In the genomic region with DNA sequence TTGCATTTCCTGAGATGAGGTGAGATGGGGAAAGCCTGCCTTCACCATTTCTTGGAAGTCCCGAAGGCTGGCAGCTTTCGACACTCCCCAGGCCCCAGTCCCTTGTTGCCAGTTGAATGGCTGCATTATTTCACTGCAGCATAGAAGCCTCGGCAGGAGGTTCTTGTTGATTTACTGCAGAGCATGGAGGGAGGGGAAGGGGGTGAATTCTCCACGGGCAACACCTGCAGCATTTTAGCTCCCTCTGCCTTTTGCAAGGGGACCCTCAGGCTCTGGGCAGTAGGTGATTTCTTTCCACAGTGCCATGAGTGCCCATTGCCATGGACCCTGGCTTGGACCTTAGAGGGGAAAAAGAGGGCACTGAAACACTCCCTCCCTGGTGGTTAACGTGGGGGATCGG, we compare ENCODE assay signal across 26 cellular contexts.
"Had no signal": no experiment of that assay in that cellular context is flagged by ENCODE, and none has a peak within 500 bp of the region (broad histone marks: within the 10 kb centered on the region; RNA-seq: fewer than 3 reads in every experiment).

No MANE protein-coding gene starts in this region.

- H3K27ac ChIP-seq: ascending aorta, esophagus muscularis mucosa, foreskin keratinocyte, heart left ventricle, left lung, lower lobe of right lung, neutrophil, suprapubic skin, tibial nerve, VCaP had no signal

- H3K9me3 ChIP-seq: ascending aorta, esophagus muscularis mucosa, heart left ventricle, left lung, lower lobe of right lung, neutrophil, suprapubic skin, tibial nerve had no signal

- ATAC-seq: activated CD4-positive, CD25-positive, alpha-beta regulatory T cell treated with anti-CD3 and anti-CD28 coated beads, Interleukin-2, amount 50 U/mL, for 24 hours; foreskin keratinocyte; heart left ventricle; left lung; lower lobe of right lung; natural killer cell; stimulated activated naive B cell treated with anti-CD40 and anti-IgM and Interleukin-4, amounts not matched to agents 10 μg/mL and 1 μg/mL and 100 μg/mL, for 72 hours had no signal

- H3K4me1 ChIP-seq: ascending aorta, esophagus muscularis mucosa, foreskin keratinocyte, heart left ventricle, left lung, lower lobe of right lung, suprapubic skin, tibial nerve had no signal

- H3K4me3 ChIP-seq: ascending aorta, esophagus muscularis mucosa, heart left ventricle, left lung, lower lobe of right lung, suprapubic skin, tibial nerve had no signal

- H3K36me3 ChIP-seq: ascending aorta, esophagus muscularis mucosa, heart left ventricle, left lung, lower lobe of right lung, neutrophil, suprapubic skin, tibial nerve had no signal

- H3K27me3 ChIP-seq: ascending aorta, foreskin keratinocyte, left lung, neutrophil, suprapubic skin, tibial nerve had no signal

- DNase-seq: activated CD4-positive, alpha-beta T cell treated with anti-CD3 and anti-CD28 coated beads for 48 hours; activated CD4-positive, alpha-beta T cell treated with anti-CD3 and anti-CD28 coated beads, Interleukin-2, amount 50 U/mL, for 48 hours; activated CD8-positive, alpha-beta memory T cell treated with anti-CD3 and anti-CD28 coated beads, Interleukin-2, amount 50 U/mL, for 4 hours; activated gamma-delta T cell; activated naive CD4-positive, alpha-beta T cell treated with anti-CD3 and anti-CD28 coated beads, Interleukin-2, amount 10 ng/mL, durations not matched to agents 7 days and 5 days; activated naive CD8-positive, alpha-beta T cell treated with anti-CD3 and anti-CD28 coated beads, Interleukin-2, amount 10 ng/mL, durations not matched to agents 7 days and 5 days; activated T-cell treated with anti-CD3 and anti-CD28 coated beads, Interleukin-2, amount 50 U/mL, for 1 hour; caudate nucleus; foreskin keratinocyte; heart left ventricle; kidney glomerular epithelial cell; left lung; lower lobe of right lung; mesenchymal stem cell; natural killer cell; stimulated activated CD4-positive, alpha-beta T cell treated with anti-CD3 and anti-CD28 coated beads, Interleukin-15, amount 100 ng/mL, for 24 hours; stimulated activated CD4-positive, alpha-beta T cell treated with anti-CD3 and anti-CD28 coated beads, Interleukin-2, amount 100 ng/mL, for 24 hours; stimulated activated naive B cell treated with anti-CD40 and anti-IgM and Interleukin-4, amounts not matched to agents 10 μg/mL and 1 μg/mL and 100 μg/mL, for 72 hours; T-helper 9 cell had no signal
